In the genomic region with DNA sequence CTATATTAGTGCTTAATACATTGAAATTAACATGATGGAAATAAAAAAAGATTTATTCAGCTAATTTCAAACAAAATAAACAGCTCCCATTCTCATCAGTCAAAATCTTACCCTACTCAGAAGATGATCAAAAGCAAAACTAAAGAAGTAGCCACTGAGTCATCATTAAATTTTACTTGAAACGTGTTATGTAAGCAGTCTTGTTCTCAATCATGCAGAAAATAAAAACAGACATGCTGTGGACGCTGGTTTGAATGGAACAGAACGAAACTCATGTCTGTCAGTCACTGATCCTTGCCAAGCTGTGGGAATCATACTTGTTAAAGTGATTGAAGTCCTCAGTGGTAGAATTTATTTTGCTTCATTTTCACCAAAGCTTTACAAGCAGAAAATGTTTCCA, we compare ENCODE assay signal across 24 cellular contexts.
"Had no signal": no experiment of that assay in that cellular context is flagged by ENCODE, and none has a peak within 500 bp of the region (broad histone marks: within the 10 kb centered on the region; RNA-seq: fewer than 3 reads in every experiment).

No MANE protein-coding gene starts in this region.

- H3K4me3 ChIP-seq: body of pancreas, lung, psoas muscle, stomach, thoracic aorta had no signal

- DNase-seq: activated CD4-positive, alpha-beta memory T cell treated with anti-CD3 and anti-CD28 coated beads, Interleukin-2, amount 10 ng/mL, durations not matched to agents 7 days and 5 days; activated CD4-positive, alpha-beta T cell treated with anti-CD3 and anti-CD28 coated beads for 4 hours; activated gamma-delta T cell; activated T-cell treated with anti-CD3 and anti-CD28 coated beads, Interleukin-2, amount 50 U/mL, for 4 hours; body of pancreas; central memory CD4-positive, alpha-beta T cell; cortex of kidney; effector CD4-positive, alpha-beta T cell; foreskin melanocyte; head of caudate nucleus; immature natural killer cell; nephron progenitor cell; occipital lobe; psoas muscle; stimulated activated CD4-positive, alpha-beta T cell treated with anti-CD3 and anti-CD28 coated beads, Interleukin-12 subunit alpha, Interleukin-12 subunit beta, amount 100 ng/mL, for 4 hours; stimulated activated CD4-positive, alpha-beta T cell treated with anti-CD3 and anti-CD28 coated beads, Interleukin-2, amount 100 ng/mL, for 24 hours; stomach had no signal

- H3K27ac Mint-ChIP-seq: activated CD4-positive, alpha-beta memory T cell treated with anti-CD3 and anti-CD28 coated beads, Interleukin-2, amount 10 ng/mL, durations not matched to agents 7 days and 5 days; activated naive CD4-positive, alpha-beta T cell treated with anti-CD3 and anti-CD28 coated beads, Interleukin-2, amount 50 U/mL, for 72 hours; immature natural killer cell; mesothelial cell of epicardium; nephron progenitor cell; WTC11 had no signal

- H3K4me3 Mint-ChIP-seq: activated CD4-positive, alpha-beta memory T cell treated with anti-CD3 and anti-CD28 coated beads, Interleukin-2, amount 10 ng/mL, durations not matched to agents 7 days and 5 days; activated T-cell treated with anti-CD3 and anti-CD28 coated beads, Interleukin-2, amount 50 U/mL, for 4 hours; immature natural killer cell; mesothelial cell of epicardium; nephron progenitor cell; WTC11 had no signal

- ATAC-seq: activated naive CD4-positive, alpha-beta T cell treated with anti-CD3 and anti-CD28 coated beads, Interleukin-2, amount 50 U/mL, for 72 hours; activated T-cell treated with anti-CD3 and anti-CD28 coated beads, Interleukin-2, amount 50 U/mL, for 4 hours; body of pancreas; psoas muscle; WTC11 had no signal

- H3K9me3 Mint-ChIP-seq: activated CD4-positive, alpha-beta memory T cell treated with anti-CD3 and anti-CD28 coated beads, Interleukin-2, amount 10 ng/mL, durations not matched to agents 7 days and 5 days; activated T-cell treated with anti-CD3 and anti-CD28 coated beads, Interleukin-2, amount 50 U/mL, for 4 hours had no signal

- H3K9me3 ChIP-seq: body of pancreas, psoas muscle, stomach, thoracic aorta had no signal

- H3K27me3 ChIP-seq: body of pancreas, stomach had no signal

- H3K4me1 ChIP-seq: psoas muscle had no signal

- H3K36me3 Mint-ChIP-seq: immature natural killer cell, mesothelial cell of epicardium had no signal

- FAIRE-seq: TTC549, urothelium cell line had no signal

- H3K27ac ChIP-seq: body of pancreas, psoas muscle, stomach, thoracic aorta had no signal

- H3K36me3 ChIP-seq: stomach, thoracic aorta had no signal

- H3K4me1 Mint-ChIP-seq: activated CD4-positive, alpha-beta memory T cell treated with anti-CD3 and anti-CD28 coated beads, Interleukin-2, amount 10 ng/mL, durations not matched to agents 7 days and 5 days; immature natural killer cell had no signal
